Comparison of ENCODE assay signal across 8 cellular contexts in the genomic region with DNA sequence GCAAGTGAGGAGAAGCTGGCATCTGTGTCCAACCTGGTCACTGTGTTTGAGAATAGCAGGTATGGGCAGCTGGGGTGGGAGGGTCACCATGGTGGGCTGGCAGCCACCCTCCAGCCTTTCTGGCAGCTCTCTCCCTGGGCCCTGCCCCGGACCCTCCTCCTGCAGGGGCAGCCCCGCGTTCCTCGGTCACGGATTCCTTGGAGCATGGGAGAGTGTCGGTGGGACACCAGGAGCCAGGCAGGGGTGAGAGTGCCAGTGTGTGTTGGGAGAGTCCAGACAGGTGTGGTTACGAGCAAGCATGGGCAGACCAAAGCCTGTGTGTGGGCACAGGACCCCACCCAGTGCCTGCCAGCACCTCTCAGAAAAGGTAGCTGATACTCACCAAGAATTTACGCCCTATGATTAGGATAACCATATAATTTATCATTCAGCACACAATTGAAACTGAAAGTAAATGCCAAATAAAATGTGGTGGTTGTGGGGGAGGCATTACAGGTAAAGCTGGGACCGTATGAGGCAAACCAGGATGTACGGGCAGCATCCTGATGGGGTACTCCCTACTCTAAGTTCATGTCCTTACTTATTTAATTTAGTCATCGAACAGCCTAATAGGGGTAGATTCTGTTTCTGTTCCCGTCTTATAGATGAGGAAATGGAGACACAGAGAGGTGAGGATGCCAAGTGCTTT. TPM values are rescaled to one million over a fixed set of nuclear protein-coding genes. Genes with fewer than 3 reads are reported as not detected.
DNase-seq lines count a peak whose midpoint lies in the region; ATAC-seq and TF ChIP-seq lines count a peak whose summit lies in the region.

No MANE protein-coding gene starts in this region.

- H3K27me3 ChIP-seq in Panc1 (ENCODE audit: control insufficient read depth, insufficient read depth, low read length) = no peaks in the 10 kb centered on the region
- H3K27me3 ChIP-seq in mononuclear cell (ENCODE audit: insufficient read depth, low read length) = no peaks in the 10 kb centered on the region
- no peaks in the 10 kb centered on the region for H3K27me3 ChIP-seq in brain microvascular endothelial cell (replicated peaks)
- H3K27me3 ChIP-seq in H7 (ENCODE audit: control insufficient read depth, insufficient read depth, low read length) = no peaks in the 10 kb centered on the region

- CTCF ChIA-PET in Panc1 (lab: Charles Lee) = interaction anchor here (1.1 to 1.9 kb wide), 3 partner anchors 12 to 204 kb away, joined by 5 to 11 read pairs (median 7); no protein-coding TSS in a partner anchor

- ATAC-seq in GM21515 (IDR thresholded peaks at IDR 0.05; ENCODE audit: unreplicated experiment) = peak; percentile 5
- ATAC-seq in Panc1 = 0 out of 2 replicates have a peak, but pooled peaks have one; percentile 15
- no peak for ATAC-seq in HG03565 (IDR thresholded peaks at IDR 0.05; ENCODE audit: unreplicated experiment)

- no peak overlapping the region for H3K4me3 ChIP-seq in Panc1 (ENCODE audit: low read depth in 2 of 2, low read length in 2 of 2)
- H3K4me3 ChIP-seq in mononuclear cell (ENCODE audit: low read length) = peak overlapping the region; percentile 56
- no peak overlapping the region for H3K4me3 ChIP-seq in brain microvascular endothelial cell (ENCODE audit: low read depth, low read length)
- H3K4me3 ChIP-seq in H7 (ENCODE audit: insufficient read depth, low read depth, low read length) = no peak overlapping the region

- POLR2A ChIA-PET in Panc1 (lab: Charles Lee) = interaction anchor here (0.5 kb wide), 1 partner anchor 102 kb away, joined by 3 read pairs; no protein-coding TSS in a partner anchor

- in situ Hi-C loops in Panc1 (cut with HindIII; ENCODE audit: low pct_unique_long_range_greater_than_20kb, low sequenced_read_pairs) = no loop called here
- in situ Hi-C loops in brain microvascular endothelial cell (cut with HindIII; ENCODE audit: low pct_ligation_motif_present, low sequenced_read_pairs) = loop anchor here (25.0 kb wide), 1 partner anchor 244 kb away; no protein-coding TSS in a partner anchor

- H3K36me3 ChIP-seq in Panc1 (ENCODE audit: control insufficient read depth, insufficient read depth, low read length) (no peaks in the 10 kb centered on the region), brain microvascular endothelial cell (replicated peaks) (no peaks in the 10 kb centered on the region), H7 (replicated peaks; ENCODE audit: control insufficient read depth, insufficient read depth, low read length) (no peaks in the 10 kb centered on the region)

- H3K27ac ChIP-seq in Panc1 (ENCODE audit: low read length) (no peak overlapping the region), brain microvascular endothelial cell (no peak overlapping the region)

- TF ChIP-seq CTCF in Panc1 (IDR thresholded peaks at IDR 0.05) (no peak), brain microvascular endothelial cell (IDR thresholded peaks at IDR 0.05; ENCODE audit: low read depth, low read length, missing control alignments) (no peak)

- DNase-seq in DMS79 treated with DMSO at 0.1 percent for 48 hours (lab: John Stamatoyannopoulos, UW) (peak; percentile 66), Panc1 (ENCODE audit: low read depth, low spot score) (no peak), brain microvascular endothelial cell (no peak), COLO829 (ENCODE audit: low spot score) (no peak), H7 (no peak)

- H3K9me3 ChIP-seq in Panc1 (ENCODE audit: control insufficient read depth, insufficient read depth, low read depth, low read length) (no peaks in the 10 kb centered on the region), mononuclear cell (ENCODE audit: low read depth, low read length) (no peaks in the 10 kb centered on the region)

- intact Hi-C loops in Panc1 (cut with micrococcal nuclease; ENCODE audit: unreplicated experiment) = no loop called here

- BruUV-seq in Panc1 (replicated peaks; lab: Mats Ljungman, UMichigan) = no TSS peak

- H3K4me1 ChIP-seq in Panc1 (ENCODE audit: control insufficient read depth, insufficient read depth, low read length) (no peaks in the 10 kb centered on the region), mononuclear cell (ENCODE audit: insufficient read depth, low read length) (peaks cover 61% of the 10 kb centered on the region)

RNA-seq across cellular contexts. Expression of a gene that starts 0.5 kb away (rescaled TPM):
- 0.10 TPM for total RNA-seq in Panc1 (2021; ENCODE audit: unreplicated experiment)
- polyA plus RNA-seq in Panc1 (2012; ENCODE audit: insufficient read length) = 0.16 TPM
- total RNA-seq in mononuclear cell = 41.7 TPM
- 0.04 and 0.17 TPM in 2 replicates for total RNA-seq in H7 (2014; rRNA removed; shearing (Covaris generic))

RNA-seq across cellular contexts. Expression of a gene that starts 20.0 kb away (rescaled TPM):
- 223 TPM for total RNA-seq in Panc1 (2021; ENCODE audit: unreplicated experiment)
- 267 TPM for polyA plus RNA-seq in Panc1 (2012; ENCODE audit: insufficient read length)
- total RNA-seq in mononuclear cell = 176 TPM
- total RNA-seq in H7 (2014; rRNA removed; shearing (Covaris generic)) = 286 and 299 TPM in 2 replicates

RNA-seq across cellular contexts. Expression of a gene that starts 51.4 kb away (rescaled TPM):
- total RNA-seq in Panc1 (2021; ENCODE audit: unreplicated experiment) (not detected), mononuclear cell (3.6 TPM)
- polyA plus RNA-seq in Panc1 (2012; ENCODE audit: insufficient read length) = not detected
- total RNA-seq in H7 (2014; rRNA removed; shearing (Covaris generic)) = not detected in 2 replicates

Comparison
In these comparisons a context has a peak if more than half of its experiments do, and no peak if none do; other contexts are left out.
1. RNA of a gene that starts 0.5 kb away (total RNA-seq): 41.7 TPM in mononuclear cell (single experiment); 0.04 to 0.17 TPM in H7 and 0.10 TPM in Panc1 (single experiment); every median in the first group is over 10 times any median in the second.